ENCODE assay signal across 25 cellular contexts in the genomic region with DNA sequence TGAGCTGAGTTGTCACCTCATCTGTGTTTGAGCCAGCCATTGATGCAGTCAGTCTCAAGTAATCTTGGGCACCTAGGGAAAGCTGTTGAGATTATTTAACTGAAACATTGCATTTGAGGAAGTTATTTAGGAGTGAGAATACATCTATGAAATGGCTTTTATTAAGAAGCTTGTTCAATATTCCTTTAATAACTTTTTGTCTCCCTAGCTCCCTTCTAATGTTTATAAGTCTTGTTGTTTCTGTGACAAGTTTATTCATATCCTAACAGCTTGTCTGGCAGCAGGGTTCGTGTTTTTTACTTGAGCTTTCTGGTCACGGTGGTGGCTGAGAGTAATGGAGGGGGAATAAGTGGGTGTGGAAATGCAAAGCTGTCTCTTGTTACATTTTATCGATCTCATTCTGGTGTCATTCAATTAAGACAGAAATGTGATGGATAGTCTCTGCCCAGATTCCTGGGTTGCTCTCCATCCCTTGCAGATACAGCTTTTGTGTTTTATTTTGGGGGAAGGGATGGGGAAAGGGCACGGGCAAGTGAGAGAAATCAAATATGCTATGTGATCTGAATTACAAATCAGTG.
A peak's percentile ranks its signal among the peaks of the same experiment; 100 is the strongest.
DNase-seq lines count a peak whose midpoint lies in the region; ATAC-seq and TF ChIP-seq lines count a peak whose summit lies in the region.
"Had no signal": no experiment of that assay in that cellular context is flagged by ENCODE, and none has a peak within 500 bp of the region (broad histone marks: within the 10 kb centered on the region; RNA-seq: fewer than 3 reads in every experiment).

No MANE protein-coding gene starts in this region.

- no peaks in the 10 kb centered on the region for H3K27me3 Mint-ChIP-seq in mesothelial cell of epicardium (ENCODE audit: low read depth)
- H3K27me3 Mint-ChIP-seq: activated CD4-positive, alpha-beta T cell treated with anti-CD3 and anti-CD28 coated beads for 36 hours; activated CD8-positive, alpha-beta memory T cell treated with anti-CD3 and anti-CD28 coated beads, Interleukin-2, amount 10 ng/mL, durations not matched to agents 7 days and 5 days; activated T-helper 17 cell treated with anti-CD3 and anti-CD28 coated beads, Interleukin-2, amount 50 U/mL, for 72 hours; stimulated activated naive B cell treated with anti-CD40 and anti-IgM and Interleukin-4, amounts not matched to agents 10 μg/mL and 1 μg/mL and 100 μg/mL, for 72 hours had no signal

- H3K27me3 ChIP-seq in thyroid gland = no peaks in the 10 kb centered on the region
- H3K27me3 ChIP-seq: esophagus muscularis mucosa, right lobe of liver, upper lobe of left lung had no signal

- no peak for TF ChIP-seq POLR2A in thyroid gland (IDR thresholded peaks at IDR 0.05)

- WGBS in thyroid gland, 2 donors = 30 to 32% methylated on average over 4 of the region's 4 CpGs

- H3K9me3 Mint-ChIP-seq in mesothelial cell of epicardium = peaks cover 9% of the 10 kb centered on the region
- H3K9me3 Mint-ChIP-seq: activated T-helper 17 cell treated with anti-CD3 and anti-CD28 coated beads, Interleukin-2, amount 50 U/mL, for 72 hours; stimulated activated naive B cell treated with anti-CD40 and anti-IgM and Interleukin-4, amounts not matched to agents 10 μg/mL and 1 μg/mL and 100 μg/mL, for 72 hours had no signal

- no peaks in the 10 kb centered on the region for H3K36me3 ChIP-seq in thyroid gland
- H3K36me3 ChIP-seq: esophagus muscularis mucosa, right lobe of liver, upper lobe of left lung had no signal

- peak in 2 of 3 experiments; percentile 10 to 69 for DNase-seq in NCI-H1417 (lab: John Stamatoyannopoulos, UW)
- DNase-seq in NCI-H1417 treated with DMSO at 0.1 percent for 48 hours (lab: John Stamatoyannopoulos, UW) = no peak
- peak in 2 of 61 donors; percentile 12 to 17 for DNase-seq in caudate nucleus (lab: John Stamatoyannopoulos, UW)
- DNase-seq in mesothelial cell of epicardium (ENCODE audit: low spot score in 2 of 2, unreplicated experiment in 2 of 2) = no peak
- peak; percentile 29 to 34 for DNase-seq in thyroid gland
- DNase-seq in ureter (ENCODE audit: low spot score) = no peak
- DNase-seq: activated CD4-positive, alpha-beta T cell treated with anti-CD3 and anti-CD28 coated beads for 36 hours; activated CD8-positive, alpha-beta memory T cell treated with anti-CD3 and anti-CD28 coated beads, Interleukin-2, amount 10 ng/mL, durations not matched to agents 7 days and 5 days; AML-193; COR-L47; effector CD8-positive, alpha-beta T cell; left colon; mucosa of descending colon; NCI-H1092; NCI-H226; occipital lobe; right lobe of liver; stimulated activated naive B cell treated with anti-CD40 and anti-IgM and Interleukin-4, amounts not matched to agents 10 μg/mL and 1 μg/mL and 100 μg/mL, for 72 hours; upper lobe of left lung had no signal

- H3K36me3 Mint-ChIP-seq in mesothelial cell of epicardium = peaks cover 16% of the 10 kb centered on the region
- H3K36me3 Mint-ChIP-seq: activated CD8-positive, alpha-beta memory T cell treated with anti-CD3 and anti-CD28 coated beads, Interleukin-2, amount 10 ng/mL, durations not matched to agents 7 days and 5 days; stimulated activated naive B cell treated with anti-CD40 and anti-IgM and Interleukin-4, amounts not matched to agents 10 μg/mL and 1 μg/mL and 100 μg/mL, for 72 hours had no signal

- no peak for ATAC-seq in GM21529 (IDR thresholded peaks at IDR 0.05; ENCODE audit: unreplicated experiment)
- no peak for ATAC-seq in HG03342 (IDR thresholded peaks at IDR 0.05; ENCODE audit: unreplicated experiment)
- ATAC-seq: activated CD4-positive, alpha-beta T cell treated with anti-CD3 and anti-CD28 coated beads for 36 hours; activated CD8-positive, alpha-beta memory T cell treated with anti-CD3 and anti-CD28 coated beads, Interleukin-2, amount 10 ng/mL, durations not matched to agents 7 days and 5 days; activated T-helper 17 cell treated with anti-CD3 and anti-CD28 coated beads, Interleukin-2, amount 50 U/mL, for 72 hours; left colon; mucosa of descending colon; right lobe of liver; stimulated activated naive B cell treated with anti-CD40 and anti-IgM and Interleukin-4, amounts not matched to agents 10 μg/mL and 1 μg/mL and 100 μg/mL, for 72 hours had no signal

- peak overlapping the region; percentile 88 for H3K27ac Mint-ChIP-seq in mesothelial cell of epicardium
- H3K27ac Mint-ChIP-seq: activated CD4-positive, alpha-beta T cell treated with anti-CD3 and anti-CD28 coated beads for 36 hours; activated CD8-positive, alpha-beta memory T cell treated with anti-CD3 and anti-CD28 coated beads, Interleukin-2, amount 10 ng/mL, durations not matched to agents 7 days and 5 days; activated T-helper 17 cell treated with anti-CD3 and anti-CD28 coated beads, Interleukin-2, amount 50 U/mL, for 72 hours; stimulated activated naive B cell treated with anti-CD40 and anti-IgM and Interleukin-4, amounts not matched to agents 10 μg/mL and 1 μg/mL and 100 μg/mL, for 72 hours had no signal

- peaks cover 54 to 55% of the 10 kb centered on the region in 2 donors for H3K4me1 ChIP-seq in thyroid gland
- H3K4me1 ChIP-seq: upper lobe of left lung had no signal

- TF ChIP-seq CTCF in mesothelial cell of epicardium (IDR thresholded peaks at IDR 0.05; ENCODE audit: unreplicated experiment) (no peak), thyroid gland (IDR thresholded peaks at IDR 0.05) (no peak)

- H3K4me1 Mint-ChIP-seq in mesothelial cell of epicardium = peaks cover 78% of the 10 kb centered on the region
- H3K4me1 Mint-ChIP-seq: activated CD4-positive, alpha-beta T cell treated with anti-CD3 and anti-CD28 coated beads for 36 hours; activated CD8-positive, alpha-beta memory T cell treated with anti-CD3 and anti-CD28 coated beads, Interleukin-2, amount 10 ng/mL, durations not matched to agents 7 days and 5 days; activated T-helper 17 cell treated with anti-CD3 and anti-CD28 coated beads, Interleukin-2, amount 50 U/mL, for 72 hours; stimulated activated naive B cell treated with anti-CD40 and anti-IgM and Interleukin-4, amounts not matched to agents 10 μg/mL and 1 μg/mL and 100 μg/mL, for 72 hours had no signal

- no peak overlapping the region for H3K4me3 ChIP-seq in thyroid gland (replicated peaks in 1 of 3)
- H3K4me3 ChIP-seq: mucosa of descending colon, right lobe of liver, upper lobe of left lung had no signal

- intact Hi-C loops in thyroid gland (cut with DNase I) = no loop called here

- no peak overlapping the region for H3K4me3 Mint-ChIP-seq in mesothelial cell of epicardium
- H3K4me3 Mint-ChIP-seq: activated CD4-positive, alpha-beta T cell treated with anti-CD3 and anti-CD28 coated beads for 36 hours; activated CD8-positive, alpha-beta memory T cell treated with anti-CD3 and anti-CD28 coated beads, Interleukin-2, amount 10 ng/mL, durations not matched to agents 7 days and 5 days; activated T-helper 17 cell treated with anti-CD3 and anti-CD28 coated beads, Interleukin-2, amount 50 U/mL, for 72 hours; stimulated activated naive B cell treated with anti-CD40 and anti-IgM and Interleukin-4, amounts not matched to agents 10 μg/mL and 1 μg/mL and 100 μg/mL, for 72 hours had no signal

- H3K27ac ChIP-seq in caudate nucleus (ENCODE audit: low read depth, low read length) = peak overlapping the region; percentile 49
- H3K27ac ChIP-seq in thyroid gland = peak overlapping the region in 2 of 3 donors; percentile 22 to 65
- H3K27ac ChIP-seq: 22Rv1, esophagus muscularis mucosa, right lobe of liver, RWPE1, upper lobe of left lung had no signal

- H3K9me3 ChIP-seq in thyroid gland = no peaks in the 10 kb centered on the region
- H3K9me3 ChIP-seq: esophagus muscularis mucosa, mucosa of descending colon, right lobe of liver, upper lobe of left lung had no signal

Comparison
In these comparisons a context has a peak if more than half of its experiments do, and no peak if none do; other contexts are left out.
1. DNase-seq: peak in NCI-H1417 (2 of 3) and thyroid gland (2 of 2); none in NCI-H1417 treated with DMSO at 0.1 percent for 48 hours (single experiment), mesothelial cell of epicardium (0 of 2) and ureter (single experiment).